26 cellular contexts compared by ENCODE assay signal in genomic region chr1:167815650-167816049, GRCh38.
"Had no signal": no experiment of that assay in that cellular context is flagged by ENCODE, and none has a peak within 500 bp of the region (broad histone marks: within the 10 kb centered on the region; RNA-seq: fewer than 3 reads in every experiment).

No MANE protein-coding gene starts in this region.

- H3K9me3 ChIP-seq: colonic mucosa, gastrocnemius medialis had no signal

- FAIRE-seq: endometrium, islet of Langerhans had no signal

- H3K27ac ChIP-seq: colonic mucosa, epithelial cell of prostate, esophagus squamous epithelium, gastrocnemius medialis, heart right ventricle, left lung, lower lobe of right lung had no signal

- H3K4me1 ChIP-seq: colonic mucosa, lower lobe of right lung had no signal

- ATAC-seq: effector memory CD8-positive, alpha-beta T cell; esophagus mucosa; gastrocnemius medialis; heart right ventricle; left cardiac atrium; left lung; left ventricle myocardium superior; lower lobe of right lung; mucosa of descending colon had no signal

- H3K27ac Mint-ChIP-seq: dendritic cell treated with granulocyte-macrophage colony-stimulating factor and Interleukin-4, amounts not matched to agents 40 ng/mL and 50 ng/mL, for 4 days; effector memory CD8-positive, alpha-beta T cell; endodermal cell; mesothelial cell of epicardium had no signal

- H3K4me3 ChIP-seq: colonic mucosa, esophagus squamous epithelium, gastrocnemius medialis, heart right ventricle, left lung, lower lobe of right lung, mucosa of descending colon had no signal

- DNase-seq: colonic mucosa; cortex of kidney; effector CD8-positive, alpha-beta T cell; effector memory CD8-positive, alpha-beta T cell; endodermal cell; erythroblast; esophagus squamous epithelium; foreskin fibroblast; foreskin melanocyte; gastrocnemius medialis; glutamatergic neuron; head of caudate nucleus; heart right ventricle; hippocampal formation; left cardiac atrium; left lung; left ventricle myocardium superior; lower lobe of right lung; mesenchymal stem cell; mucosa of descending colon had no signal

- H3K36me3 ChIP-seq: colonic mucosa, esophagus squamous epithelium, gastrocnemius medialis, heart right ventricle, left lung, lower lobe of right lung had no signal

- H3K27me3 ChIP-seq: colonic mucosa, esophagus squamous epithelium, gastrocnemius medialis, heart right ventricle, left lung had no signal

- H3K4me3 Mint-ChIP-seq: dendritic cell treated with granulocyte-macrophage colony-stimulating factor and Interleukin-4, amounts not matched to agents 40 ng/mL and 50 ng/mL, for 4 days; effector memory CD8-positive, alpha-beta T cell; endodermal cell; mesothelial cell of epicardium had no signal
